In genomic region chr21:45440736-45441350, GRCh38 we compare ENCODE assay signal across 19 cellular contexts.
"Had no signal": no experiment of that assay in that cellular context is flagged by ENCODE, and none has a peak within 500 bp of the region (broad histone marks: within the 10 kb centered on the region; RNA-seq: fewer than 3 reads in every experiment).

No MANE protein-coding gene starts in this region.

- H3K27me3 ChIP-seq: breast epithelium, upper lobe of left lung had no signal

- H3K36me3 ChIP-seq: breast epithelium, esophagus squamous epithelium, prostate gland, stomach, upper lobe of left lung had no signal

- DNase-seq: activated CD4-positive, alpha-beta T cell treated with anti-CD3 and anti-CD28 coated beads for 36 hours; activated CD8-positive, alpha-beta T cell treated with anti-CD3 and anti-CD28 coated beads for 36 hours; activated naive CD4-positive, alpha-beta T cell treated with anti-CD3 and anti-CD28 coated beads, Interleukin-2, amount 10 ng/mL, durations not matched to agents 7 days and 5 days; activated T-cell treated with anti-CD3 and anti-CD28 coated beads, Interleukin-2, amount 50 U/mL, for 24 hours; effector memory CD8-positive, alpha-beta T cell; esophagus squamous epithelium; midbrain; nephron progenitor cell; occipital lobe; stimulated activated CD4-positive, alpha-beta T cell treated with anti-CD3 and anti-CD28 coated beads, Interleukin-4, amount 100 ng/mL, for 24 hours; stomach had no signal

- H3K4me1 ChIP-seq: breast epithelium, prostate gland had no signal

- H3K27ac ChIP-seq: breast epithelium, prostate gland, SK-N-MC, upper lobe of left lung had no signal

- H3K4me3 ChIP-seq: breast epithelium, esophagus squamous epithelium, prostate gland, SK-N-MC, smooth muscle cell, stomach, upper lobe of left lung had no signal

- H3K4me2 ChIP-seq: smooth muscle cell had no signal

- ATAC-seq: activated CD4-positive, alpha-beta T cell treated with anti-CD3 and anti-CD28 coated beads for 36 hours; activated CD8-positive, alpha-beta T cell treated with anti-CD3 and anti-CD28 coated beads for 36 hours; effector memory CD8-positive, alpha-beta T cell; sciatic nerve; stimulated activated effector memory CD8-positive, alpha-beta T cell treated with anti-CD3 and anti-CD28 coated beads, Interleukin-12 subunit alpha, Interleukin-12 subunit beta, amount 100 ng/mL, for 72 hours; WTC11 had no signal

- H3K9me3 ChIP-seq: breast epithelium, esophagus squamous epithelium, prostate gland, stomach, upper lobe of left lung had no signal
